In the genomic region with DNA sequence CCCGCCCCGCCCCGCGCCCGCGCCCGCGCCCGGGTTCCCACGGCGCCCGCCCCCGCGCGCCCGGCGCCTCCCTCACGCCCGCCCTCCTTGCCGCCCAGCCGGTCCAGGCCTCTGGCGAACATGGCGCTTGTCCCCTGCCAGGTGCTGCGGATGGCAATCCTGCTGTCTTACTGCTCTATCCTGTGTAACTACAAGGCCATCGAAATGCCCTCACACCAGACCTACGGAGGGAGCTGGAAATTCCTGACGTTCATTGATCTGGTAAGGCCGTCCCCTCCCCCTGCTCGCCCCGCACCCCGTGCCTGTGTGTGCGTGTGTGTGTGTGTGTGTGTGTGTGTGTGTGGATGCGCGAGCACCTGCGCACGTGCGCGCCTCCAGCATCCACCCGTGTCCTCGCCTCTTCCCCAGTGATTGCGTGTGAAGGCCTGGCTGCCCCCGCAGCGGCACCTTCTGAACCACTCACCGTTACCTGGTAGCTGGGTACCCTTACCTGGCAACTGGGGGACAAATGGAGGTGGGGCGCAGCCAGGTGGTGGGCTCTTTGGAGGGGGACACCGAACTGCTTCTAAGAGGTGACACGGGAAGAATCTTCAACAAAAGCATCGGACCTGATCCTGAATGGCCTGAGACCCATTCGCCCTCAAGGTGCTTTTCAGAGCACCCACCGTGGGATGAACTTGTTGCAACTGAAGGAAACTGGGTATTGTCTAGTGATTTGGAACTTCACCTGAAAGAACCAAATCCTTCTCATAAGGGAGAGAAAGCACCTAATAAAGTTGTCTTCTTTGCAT, we compare ENCODE assay signal across 1 cellular context.
A peak's percentile ranks its signal among the peaks of the same experiment; 100 is the strongest.
TF ChIP-seq lines count a peak whose summit lies in the region.

A gene with protein sequence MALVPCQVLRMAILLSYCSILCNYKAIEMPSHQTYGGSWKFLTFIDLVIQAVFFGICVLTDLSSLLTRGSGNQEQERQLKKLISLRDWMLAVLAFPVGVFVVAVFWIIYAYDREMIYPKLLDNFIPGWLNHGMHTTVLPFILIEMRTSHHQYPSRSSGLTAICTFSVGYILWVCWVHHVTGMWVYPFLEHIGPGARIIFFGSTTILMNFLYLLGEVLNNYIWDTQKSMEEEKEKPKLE (plus strand): TSS at position 84 of the 791 bp plus-strand sequence. CDS start 37 bp downstream, at position 121.

TF ChIP-seq in HepG2, 621 proteins besides CTCF, POLR2A, EP300 and RAD21 (continued from another document):
- TF ChIP-seq ZNF710 (CRISPR knock-in tag; IDR thresholded peaks at IDR 0.05; ENCODE audit: borderline replicate concordance) (0 out of 2 replicates have a peak, but pooled peaks have one; percentile 74), SP5 (CRISPR knock-in tag; IDR thresholded peaks at IDR 0.05; ENCODE audit: borderline replicate concordance, low read depth) (no peak; the same call in 1 of the 2 replicates), PLSCR1 (CRISPR knock-in tag; IDR thresholded peaks at IDR 0.05; ENCODE audit: borderline replicate concordance) (no peak), KLF6 (CRISPR knock-in tag; IDR thresholded peaks at IDR 0.05) (peak; percentile 81; the same call in 1 of the 2 replicates), CSRNP2 (CRISPR knock-in tag; conservative IDR thresholded peaks at IDR 0.05; ENCODE audit: low read depth) (0 out of 2 replicates have a peak, but pooled peaks have one; percentile 59), MYNN (CRISPR knock-in tag; IDR thresholded peaks at IDR 0.05; ENCODE audit: low read depth) (no peak; the same call in 1 of the 2 replicates), YEATS2 (CRISPR knock-in tag; IDR thresholded peaks at IDR 0.05; ENCODE audit: borderline replicate concordance) (peak; percentile 24; the same call in 1 of the 2 replicates), ZNF496 (CRISPR knock-in tag; IDR thresholded peaks at IDR 0.05; ENCODE audit: insufficient replicate concordance) (no peak), HINFP (CRISPR knock-in tag; IDR thresholded peaks at IDR 0.05; ENCODE audit: low read depth) (0 out of 2 replicates have a peak, but pooled peaks have one; percentile 49), ZNF318 (CRISPR knock-in tag; IDR thresholded peaks at IDR 0.05) (peak; percentile 95; the same call in 1 of the 2 replicates)
- TF ChIP-seq, protein P1, sequence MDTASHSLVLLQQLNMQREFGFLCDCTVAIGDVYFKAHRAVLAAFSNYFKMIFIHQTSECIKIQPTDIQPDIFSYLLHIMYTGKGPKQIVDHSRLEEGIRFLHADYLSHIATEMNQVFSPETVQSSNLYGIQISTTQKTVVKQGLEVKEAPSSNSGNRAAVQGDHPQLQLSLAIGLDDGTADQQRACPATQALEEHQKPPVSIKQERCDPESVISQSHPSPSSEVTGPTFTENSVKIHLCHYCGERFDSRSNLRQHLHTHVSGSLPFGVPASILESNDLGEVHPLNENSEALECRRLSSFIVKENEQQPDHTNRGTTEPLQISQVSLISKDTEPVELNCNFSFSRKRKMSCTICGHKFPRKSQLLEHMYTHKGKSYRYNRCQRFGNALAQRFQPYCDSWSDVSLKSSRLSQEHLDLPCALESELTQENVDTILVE (CRISPR knock-in tag; IDR thresholded peaks at IDR 0.05) = 0 out of 2 replicates have a peak, but pooled peaks have one; percentile 8
- TF ChIP-seq, protein P2, sequence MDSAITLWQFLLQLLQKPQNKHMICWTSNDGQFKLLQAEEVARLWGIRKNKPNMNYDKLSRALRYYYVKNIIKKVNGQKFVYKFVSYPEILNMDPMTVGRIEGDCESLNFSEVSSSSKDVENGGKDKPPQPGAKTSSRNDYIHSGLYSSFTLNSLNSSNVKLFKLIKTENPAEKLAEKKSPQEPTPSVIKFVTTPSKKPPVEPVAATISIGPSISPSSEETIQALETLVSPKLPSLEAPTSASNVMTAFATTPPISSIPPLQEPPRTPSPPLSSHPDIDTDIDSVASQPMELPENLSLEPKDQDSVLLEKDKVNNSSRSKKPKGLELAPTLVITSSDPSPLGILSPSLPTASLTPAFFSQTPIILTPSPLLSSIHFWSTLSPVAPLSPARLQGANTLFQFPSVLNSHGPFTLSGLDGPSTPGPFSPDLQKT (CRISPR knock-in tag; IDR thresholded peaks at IDR 0.05; ENCODE audit: borderline replicate concordance) = no peak
